ENCODE assay signal across 8 cellular contexts in the genomic region with DNA sequence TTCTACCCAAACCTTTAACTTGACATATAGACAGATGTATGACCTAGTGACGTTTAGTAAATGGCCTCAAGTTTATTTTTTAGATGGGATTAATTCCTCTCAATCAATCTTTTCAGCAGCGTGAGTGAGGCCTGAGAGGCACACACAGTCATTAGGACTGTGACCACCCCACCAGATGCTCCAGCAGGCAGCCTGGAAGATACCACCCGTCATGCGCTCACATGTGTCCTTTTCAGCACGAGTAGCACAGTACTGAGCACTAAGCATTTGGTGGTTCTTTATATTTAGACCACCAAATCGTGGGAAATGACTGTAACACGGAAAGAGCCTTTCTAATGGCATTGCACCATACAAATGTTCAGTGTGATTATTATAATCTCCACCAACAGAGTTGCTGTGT.
DNase-seq lines count a peak whose midpoint lies in the region; ATAC-seq, FAIRE-seq and TF ChIP-seq lines count a peak whose summit lies in the region.
"Had no signal": no experiment of that assay in that cellular context is flagged by ENCODE, and none has a peak within 500 bp of the region (broad histone marks: within the 10 kb centered on the region; RNA-seq: fewer than 3 reads in every experiment).

No MANE protein-coding gene starts in this region.

- H2BK15ac ChIP-seq in IMR-90 (ENCODE audit: low read depth, low read length) = no peak overlapping the region

- peak overlapping the region in 2 of 3 experiments; percentile 35 to 38 for H3K27ac Mint-ChIP-seq in nephron
- H3K27ac Mint-ChIP-seq: T-cell had no signal

- no peaks in the 10 kb centered on the region for H3K4me1 ChIP-seq in HCT116 (ENCODE audit: control insufficient read depth in 1 of 2, insufficient read depth in 2 of 2, low read length in 2 of 2)
- peaks cover 5% of the 10 kb centered on the region for H3K4me1 ChIP-seq in IMR-90 (ENCODE audit: control insufficient read depth, insufficient read depth, low read length)
- H3K4me1 ChIP-seq in A673 (ENCODE audit: insufficient read depth, low read length, poor library complexity, severe bottlenecking) = peaks cover 12% of the 10 kb centered on the region
- H3K4me1 ChIP-seq in sigmoid colon = peaks cover 0 to 14% (median 8%) of the 10 kb centered on the region in 4 donors

- H3K9me2 ChIP-seq in HCT116 (ENCODE audit: insufficient read depth) = no peaks in the 10 kb centered on the region

- H2BK5ac ChIP-seq in IMR-90 (ENCODE audit: low read depth, low read length, poor library complexity, severe bottlenecking) = peak overlapping the region; percentile 18

- no CpG with 5 or more reads among the region's 7 CpGs for WGBS in IMR-90 (ENCODE audit: extremely low coverage in 2 of 2, insufficient read length in 1 of 2), 2 experiments
- 68 to 74% methylated on average over 7 of the region's 7 CpGs for WGBS in sigmoid colon, 2 donors

- H3K27me3 Mint-ChIP-seq in nephron (ENCODE audit: low read depth) = no peaks in the 10 kb centered on the region

- peak overlapping the region; percentile 32 for H4K5ac ChIP-seq in IMR-90 (ENCODE audit: low read depth, low read length)

- H2BK120ac ChIP-seq in IMR-90 (ENCODE audit: low read depth, low read length) = peak overlapping the region; percentile 59

- POLR2A ChIA-PET in HCT116 (lab: Charles Lee) = no interaction called here
- POLR2A ChIA-PET in IMR-90 (lab: Charles Lee; ENCODE audit: unreplicated experiment) = no interaction called here
- POLR2A ChIA-PET in A673 (lab: Charles Lee; ENCODE audit: low non-redundant PET) = no interaction called here

- H2AK5ac ChIP-seq in IMR-90 (ENCODE audit: low read depth, low read length) = peak overlapping the region; percentile 69; the same call in 1 of the 2 replicates

- H3K14ac ChIP-seq in IMR-90 (replicated peaks; ENCODE audit: low read depth, low read length) = peak overlapping the region; percentile 23

- peak overlapping the region; percentile 12; the same call in 1 of the 2 replicates for H3K4ac ChIP-seq in IMR-90 (ENCODE audit: low read depth, low read length)

- no peak overlapping the region for H3K56ac ChIP-seq in IMR-90 (ENCODE audit: extremely low read depth, insufficient read depth, low read length)

- no peak overlapping the region for H3K23ac ChIP-seq in IMR-90 (ENCODE audit: low read depth, low read length)

- no peak for TF ChIP-seq EP300 in sigmoid colon (IDR thresholded peaks at IDR 0.05)

- no peaks in the 10 kb centered on the region for H3K79me2 ChIP-seq in HCT116 (ENCODE audit: insufficient read depth, low read length)

- no peak overlapping the region for H3K4me3 Mint-ChIP-seq in nephron
- H3K4me3 Mint-ChIP-seq: T-cell had no signal

- peaks cover 9% of the 10 kb centered on the region for H3K9me3 Mint-ChIP-seq in nephron
- H3K9me3 Mint-ChIP-seq: T-cell had no signal

- no peaks in the 10 kb centered on the region for H4K20me1 ChIP-seq in HCT116 (ENCODE audit: insufficient read depth)
- H4K20me1 ChIP-seq in IMR-90 (ENCODE audit: insufficient read depth, low read length) = no peaks in the 10 kb centered on the region

- dilution Hi-C loops in IMR-90 (cut with HindIII; ENCODE audit: low sequenced_read_pairs, unreplicated experiment) = no loop called here

- peak overlapping the region in 1 of 2 experiments; percentile 34; a peak in 1 of 4 replicates for H4K8ac ChIP-seq in IMR-90 (ENCODE audit: low read depth in 2 of 2, low read length in 2 of 2)

- TF ChIP-seq POLR2A in HCT116 (IDR thresholded peaks at IDR 0.05; ENCODE audit: borderline replicate concordance, extremely low read depth, insufficient read depth, insufficient read length) = no peak
- no peak for TF ChIP-seq POLR2A in IMR-90 (IDR thresholded peaks at IDR 0.05; ENCODE audit: low read depth, low read length)
- no peak for TF ChIP-seq POLR2A in sigmoid colon (IDR thresholded peaks at IDR 0.05)

- H2BK20ac ChIP-seq in IMR-90 (ENCODE audit: low read depth, low read length) = peak overlapping the region; percentile 35

- H3K9me1 ChIP-seq in IMR-90 (ENCODE audit: insufficient read depth, low read length) = no peaks in the 10 kb centered on the region

- RAD21 ChIA-PET in HCT116 (lab: Charles Lee; ENCODE audit: low non-redundant PET in 1 of 2, low total read pairs in 2 of 2, uncharacterized antibody in 2 of 2, unreplicated experiment in 2 of 2) = no interaction called here

- CTCF ChIA-PET in HCT116 (lab: Charles Lee) (interaction anchor here (0.9 to 3.2 kb wide), 9 partner anchors 9 to 1619 kb away, joined by 3 to 9 read pairs (median 4); no protein-coding TSS in a partner anchor), IMR-90 (lab: Yijun Ruan, JAX) (interaction anchor here (0.6 to 1.5 kb wide), 14 partner anchors 11 to 1074 kb away, joined by 3 to 10 read pairs (median 4); no protein-coding TSS in a partner anchor), A673 (lab: Charles Lee) (interaction anchor here (0.8 to 1.2 kb wide), 10 partner anchors 12 to 650 kb away, joined by 3 to 10 read pairs (median 5); partner anchors contain the start of gene PDGFD)

- in situ Hi-C loops in IMR-90 (cut with MboI; ENCODE audit: low sequenced_read_pairs) = no loop called here

- ATAC-seq in GM19043 (IDR thresholded peaks at IDR 0.05; ENCODE audit: low read depth, unreplicated experiment) (peak; percentile 20), HCT116 (peak; percentile 35), IMR-90 (ENCODE audit: low read depth) (no peak)

- H3K27ac ChIP-seq in HCT116 (ENCODE audit: low read depth, low read length) (no peak overlapping the region), IMR-90 (ENCODE audit: insufficient read depth, low read length) (no peak overlapping the region), A673 (ENCODE audit: low read depth, low read length, poor library complexity, severe bottlenecking) (no peak overlapping the region), sigmoid colon (no peak overlapping the region)

- H2AFZ ChIP-seq in HCT116 (ENCODE audit: low read depth, low read length, poor library complexity, severe bottlenecking) = peak overlapping the region; percentile 60
- no peak overlapping the region for H2AFZ ChIP-seq in IMR-90 (replicated peaks; ENCODE audit: low read length, poor library complexity)

- intact Hi-C loops in HCT116 (cut with micrococcal nuclease) = loop anchor here (1.0 to 10.0 kb wide), 2 partner anchors 469 to 573 kb away; no protein-coding TSS in a partner anchor
- intact Hi-C loops in IMR-90 (cut with micrococcal nuclease) = loop anchor here (2.0 to 5.0 kb wide), 2 partner anchors 240 to 471 kb away; no protein-coding TSS in a partner anchor
- intact Hi-C loops in A673 (cut with micrococcal nuclease; ENCODE audit: unreplicated experiment) = loop anchor here (5.0 to 10.0 kb wide), 6 partner anchors 225 to 653 kb away; no protein-coding TSS in a partner anchor
- intact Hi-C loops in sigmoid colon (cut with DNase I) = loop anchor here (5.0 kb wide), 2 partner anchors 90 to 480 kb away; partner anchors contain the start of gene PDGFD

- H3K79me1 ChIP-seq in IMR-90 (ENCODE audit: low read depth in 1 of 2, low read length in 2 of 2) = no peaks in the 10 kb centered on the region

- DNase-seq in HCT116 (ENCODE audit: low read depth, low spot score) (no peak), IMR-90 (no peak), A673 (ENCODE audit: low spot score) (no peak), sigmoid colon (no peak), D721Med (ENCODE audit: insufficient read length, low spot score) (no peak)

- BruUV-seq in HCT116 (replicated peaks; lab: Mats Ljungman, UMichigan) = no TSS peak
- BruUV-seq in IMR-90 (replicated peaks; lab: Mats Ljungman, UMichigan) = no TSS peak
- no TSS peak for BruUV-seq in A673 (replicated peaks; lab: Mats Ljungman, UMichigan)

- H3K4me3 ChIP-seq in HCT116 (replicated peaks in 1 of 2; ENCODE audit: low read depth in 1 of 2, low read length in 2 of 2) = no peak overlapping the region
- no peak overlapping the region for H3K4me3 ChIP-seq in IMR-90 (ENCODE audit: insufficient read depth, low read depth, low read length)
- no peak overlapping the region for H3K4me3 ChIP-seq in A673 (ENCODE audit: low read depth, low read length, poor library complexity, severe bottlenecking)
- no peak overlapping the region for H3K4me3 ChIP-seq in sigmoid colon

- H3K9ac ChIP-seq in HCT116 (ENCODE audit: low read length) (no peak overlapping the region), IMR-90 (ENCODE audit: low read depth, low read length) (no peak overlapping the region; the same call in 1 of the 2 replicates)

- H3K4me2 ChIP-seq in HCT116 (ENCODE audit: low read length) (no peak overlapping the region), IMR-90 (ENCODE audit: low read depth, low read length) (no peak overlapping the region)

- TF ChIP-seq CTCF in HCT116 (IDR thresholded peaks at IDR 0.05 in 2 of 3, conservative IDR thresholded peaks at IDR 0.05 in 1 of 3; ENCODE audit: borderline replicate concordance in 1 of 3, insufficient read depth in 1 of 3, low read depth in 2 of 3, low read length in 2 of 3) (no peak), IMR-90 (conservative IDR thresholded peaks at IDR 0.05; ENCODE audit: low read depth, low read length) (no peak), nephron (IDR thresholded peaks at IDR 0.05; ENCODE audit: unreplicated experiment in 3 of 3) (no peak), A673 (conservative IDR thresholded peaks at IDR 0.05; ENCODE audit: low read depth, low read length) (no peak), sigmoid colon (IDR thresholded peaks at IDR 0.05) (no peak), D721Med (IDR thresholded peaks at IDR 0.05; ENCODE audit: insufficient read depth, missing control alignments) (no peak)

- H3K9me3 ChIP-seq in HCT116 (ENCODE audit: control insufficient read depth in 1 of 2, insufficient read depth in 1 of 2, low read depth in 1 of 2, low read length in 2 of 2) (no peaks in the 10 kb centered on the region), IMR-90 (ENCODE audit: control insufficient read depth, insufficient read depth, low read length) (no peaks in the 10 kb centered on the region), A673 (ENCODE audit: low read depth, low read length, poor library complexity, severe bottlenecking) (no peaks in the 10 kb centered on the region), sigmoid colon (no peaks in the 10 kb centered on the region)

- H3K36me3 ChIP-seq in HCT116 (ENCODE audit: control insufficient read depth in 1 of 2, insufficient read depth in 2 of 2, low read length in 2 of 2) (no peaks in the 10 kb centered on the region), IMR-90 (ENCODE audit: control insufficient read depth, insufficient read depth, low read length) (no peaks in the 10 kb centered on the region), A673 (ENCODE audit: insufficient read depth, low read length, poor library complexity, severe bottlenecking) (no peaks in the 10 kb centered on the region), sigmoid colon (no peaks in the 10 kb centered on the region)

- H4K91ac ChIP-seq in IMR-90 (ENCODE audit: insufficient read depth, low read depth, low read length) = 0 out of 2 replicates have a peak overlapping the region, but pooled peaks have one; percentile 24

- peak overlapping the region; percentile 44 for H3K18ac ChIP-seq in IMR-90 (ENCODE audit: low read depth, low read length)

- TF ChIP-seq RAD21 in HCT116 (IDR thresholded peaks at IDR 0.05; ENCODE audit: low read depth) = no peak
- no peak for TF ChIP-seq RAD21 in IMR-90 (IDR thresholded peaks at IDR 0.05; ENCODE audit: low read length)

- FAIRE-seq in D721Med (lab: Jason Lieb, UNC) = no peak

- no peaks in the 10 kb centered on the region for H3K36me3 Mint-ChIP-seq in nephron (ENCODE audit: low read depth)
- H3K36me3 Mint-ChIP-seq: T-cell had no signal

- H3K27me3 ChIP-seq in HCT116 (ENCODE audit: insufficient read depth, low read length) = no peaks in the 10 kb centered on the region
- no peaks in the 10 kb centered on the region for H3K27me3 ChIP-seq in IMR-90 (ENCODE audit: control insufficient read depth, insufficient read depth, low read length)
- no peaks in the 10 kb centered on the region for H3K27me3 ChIP-seq in A673 (replicated peaks; ENCODE audit: insufficient read depth, low read depth, low read length, poor library complexity)
- H3K27me3 ChIP-seq in sigmoid colon = no peaks in the 10 kb centered on the region

- peaks cover 12% of the 10 kb centered on the region for H3K4me1 Mint-ChIP-seq in nephron

- H2AK9ac ChIP-seq in IMR-90 (replicated peaks; ENCODE audit: low read depth, low read length, poor library complexity) = no peak overlapping the region
